Comparison of ENCODE assay signal across 1 cellular context in genomic region chr20:53676519-53676822, GRCh38.
TF ChIP-seq lines count a peak whose summit lies in the region.

No MANE protein-coding gene starts in this region.

TF ChIP-seq in endothelial cell of umbilical vein, 7 proteins besides CTCF, POLR2A, EP300 and RAD21:
- no peak for TF ChIP-seq POLR2AphosphoS5 (IDR thresholded peaks at IDR 0.05; ENCODE audit: insufficient read depth, low read depth, low read length)
- TF ChIP-seq MYC (IDR thresholded peaks at IDR 0.05; ENCODE audit: low read depth, low read length): no peak
- TF ChIP-seq EZH2 (IDR thresholded peaks at IDR 0.05; ENCODE audit: borderline replicate concordance, low read depth, low read length, severe bottlenecking): no peak
- no peak for TF ChIP-seq GATA2 (IDR thresholded peaks at IDR 0.05; ENCODE audit: insufficient read depth, insufficient read length, low read depth, low read length)
- no peak for TF ChIP-seq MAX (IDR thresholded peaks at IDR 0.05; ENCODE audit: insufficient read depth, insufficient read length)
- TF ChIP-seq JUN (IDR thresholded peaks at IDR 0.05; ENCODE audit: borderline replicate concordance, insufficient read depth, insufficient read length, low read depth): no peak
- TF ChIP-seq FOS (IDR thresholded peaks at IDR 0.05; ENCODE audit: borderline replicate concordance, insufficient read depth, low read length): no peak
